ENCODE assay signal across 13 cellular contexts in genomic region chr10:91617073-91617580, GRCh38. TPM values are rescaled to one million over a fixed set of nuclear protein-coding genes. Genes with fewer than 3 reads are reported as not detected.
DNase-seq lines count a peak whose midpoint lies in the region; TF ChIP-seq lines count a peak whose summit lies in the region.
"Had no signal": no experiment of that assay in that cellular context is flagged by ENCODE, and none has a peak within 500 bp of the region (broad histone marks: within the 10 kb centered on the region; RNA-seq: fewer than 3 reads in every experiment).

No MANE protein-coding gene starts in this region.

- WGBS in sigmoid colon, 2 donors: 69 to 70% methylated on average over 7 of the region's 7 CpGs

- peaks cover 0 to 24% (median 19%) of the 10 kb centered on the region in 4 donors for H3K4me1 ChIP-seq in sigmoid colon

- TF ChIP-seq CTCF in epithelial cell of esophagus (IDR thresholded peaks at IDR 0.05; ENCODE audit: insufficient read depth, low read depth, low read length, missing control alignments) (no peak), sigmoid colon (IDR thresholded peaks at IDR 0.05) (no peak), GM10266 (IDR thresholded peaks at IDR 0.05; ENCODE audit: control insufficient read depth, insufficient read depth, low read depth, missing control alignments) (no peak)

- no peaks in the 10 kb centered on the region for H3K9me3 ChIP-seq in sigmoid colon

- peak overlapping the region in 3 of 4 donors; percentile 11 to 51 (median 39) for H3K27ac ChIP-seq in sigmoid colon

- no peaks in the 10 kb centered on the region for H3K27me3 ChIP-seq in sigmoid colon

- no peak for TF ChIP-seq POLR2A in sigmoid colon (IDR thresholded peaks at IDR 0.05)

- H3K4me3 ChIP-seq in epithelial cell of esophagus (ENCODE audit: low read length) (no peak overlapping the region), sigmoid colon (no peak overlapping the region)

- no peaks in the 10 kb centered on the region for H3K36me3 ChIP-seq in sigmoid colon

- DNase-seq in HCEC 1CT (peak; percentile 96), RKO (ENCODE audit: low spot score) (peak; percentile 79), epithelial cell of esophagus (ENCODE audit: low read depth) (peak; percentile 77), sigmoid colon (no peak), COR-L47 (lab: John Stamatoyannopoulos, UW) (no peak), DMS153 (lab: John Stamatoyannopoulos, UW) (no peak), GM10266 (ENCODE audit: extremely low spot score) (no peak)
- no peak for DNase-seq in stimulated activated naive CD4-positive, alpha-beta T cell (lab: John Stamatoyannopoulos, UW)
- DNase-seq: activated T-cell treated with anti-CD3 and anti-CD28 coated beads, Interleukin-2, amount 50 U/mL, for 1 hour; MV-4-11; NCI-H526 treated with DMSO at 0.1 percent for 48 hours; stimulated activated CD4-positive, alpha-beta T cell treated with anti-CD3 and anti-CD28 coated beads, Interleukin-4, amount 100 ng/mL, for 24 hours; stimulated activated naive CD4-positive, alpha-beta T cell treated with Interleukin-2 at 50 U/mL for 16 hours had no signal

- intact Hi-C loops in sigmoid colon (cut with DNase I): no loop called here

- no peak for TF ChIP-seq EP300 in sigmoid colon (IDR thresholded peaks at IDR 0.05)

RNA-seq across cellular contexts. Expression of gene PPP1R3C, which starts 15.7 kb away (rescaled TPM):
- total RNA-seq in sigmoid colon: 10 to 100 TPM; 23.7 to 40.0 (median 34.4) TPM
- polyA plus RNA-seq in sigmoid colon: 1 to 10 TPM; 1.9 to 4.2 (median 3.2) TPM

Comparison
In these comparisons a context has a peak if more than half of its experiments do, and no peak if none do; other contexts are left out.
1. DNase-seq: peak in HCEC 1CT (single experiment), RKO (single experiment) and epithelial cell of esophagus (single experiment); none in sigmoid colon (single experiment), COR-L47 (single experiment), DMS153 (single experiment), GM10266 (single experiment) and stimulated activated naive CD4-positive, alpha-beta T cell (0 of 6).